ENCODE assay signal across 24 cellular contexts in genomic region chr20:33124261-33124660, GRCh38. TPM values are rescaled to one million over a fixed set of nuclear protein-coding genes. Genes with fewer than 3 reads are reported as not detected.
DNase-seq lines count a peak whose midpoint lies in the region; ATAC-seq, FAIRE-seq and TF ChIP-seq lines count a peak whose summit lies in the region.
"Had no signal": no experiment of that assay in that cellular context is flagged by ENCODE, and none has a peak within 500 bp of the region (broad histone marks: within the 10 kb centered on the region; RNA-seq: fewer than 3 reads in every experiment).

No MANE protein-coding gene starts in this region.

- no peak overlapping the region for H2BK12ac ChIP-seq in trophoblast cell (ENCODE audit: low read length)

- no peaks in the 10 kb centered on the region for H3K79me1 ChIP-seq in trophoblast cell (ENCODE audit: low read length)

- H3K27me3 ChIP-seq in bronchial epithelial cell (ENCODE audit: control insufficient read depth, insufficient read depth, low read length) (no peaks in the 10 kb centered on the region), trophoblast cell (ENCODE audit: insufficient read depth, low read length) (no peaks in the 10 kb centered on the region)

- H4K8ac ChIP-seq in trophoblast cell (ENCODE audit: low read depth, low read length) = no peak overlapping the region

- H3K4me2 ChIP-seq in trophoblast cell (ENCODE audit: low read length) = no peak overlapping the region

- H3K36me3 Mint-ChIP-seq in mesothelial cell of epicardium = no peaks in the 10 kb centered on the region

- no peaks in the 10 kb centered on the region for H3K4me1 ChIP-seq in trophoblast cell (ENCODE audit: control insufficient read depth in 1 of 2, insufficient read depth in 2 of 2, low read length in 2 of 2)
- H3K4me1 ChIP-seq: BE2C, HAP-1 had no signal

- H3K9ac ChIP-seq in trophoblast cell (ENCODE audit: low read length) = peak overlapping the region; percentile 10
- H3K9ac ChIP-seq: GM23248 had no signal

- no peak overlapping the region for H2BK5ac ChIP-seq in trophoblast cell (ENCODE audit: low read depth, low read length, poor library complexity)

- no peak overlapping the region for H2AK5ac ChIP-seq in trophoblast cell (ENCODE audit: low read length)

- H3K9me3 ChIP-seq in trophoblast cell (ENCODE audit: insufficient read depth, low read depth, low read length) = peaks cover 6% of the 10 kb centered on the region
- H3K9me3 ChIP-seq: BE2C, HAP-1 had no signal

- ATAC-seq in left lobe of liver = peak; percentile 49
- ATAC-seq: GM12878 had no signal

- H3K4me3 ChIP-seq in bronchial epithelial cell (ENCODE audit: low read depth, low read length) (no peak overlapping the region), trophoblast cell (ENCODE audit: low read depth, low read length) (no peak overlapping the region)
- H3K4me3 ChIP-seq: GM12878, GM23248, HAP-1 had no signal

- no peak overlapping the region for H3K18ac ChIP-seq in trophoblast cell (ENCODE audit: low read length)

- H3K4me3 Mint-ChIP-seq in mesothelial cell of epicardium = no peak overlapping the region
- H3K4me3 Mint-ChIP-seq: CD4-positive, CD25-positive, alpha-beta regulatory T cell had no signal

- peaks cover 20% of the 10 kb centered on the region for H3K9me3 Mint-ChIP-seq in mesothelial cell of epicardium
- H3K9me3 Mint-ChIP-seq: CD8-positive, alpha-beta memory T cell had no signal

- WGBS in trophoblast cell (ENCODE audit: extremely low coverage, insufficient coverage, insufficient read length) = no CpG with 5 or more reads among the region's 2 CpGs

- no peak overlapping the region for H4K12ac ChIP-seq in trophoblast cell (ENCODE audit: low read depth, low read length)

- H3K27ac ChIP-seq in trophoblast cell (ENCODE audit: low read depth, low read length) = no peak overlapping the region
- H3K27ac ChIP-seq: GM23248 had no signal

- no peak overlapping the region for H3K4ac ChIP-seq in trophoblast cell (ENCODE audit: low read depth, low read length)

- no peaks in the 10 kb centered on the region for H3K4me1 Mint-ChIP-seq in mesothelial cell of epicardium

- no peak for DNase-seq in bronchial epithelial cell (ENCODE audit: low read depth)
- DNase-seq in left lobe of liver (ENCODE audit: low spot score) = peak; percentile 61
- no peak for DNase-seq in trophoblast cell
- DNase-seq in NCI-H1930 (lab: John Stamatoyannopoulos, UW) = no peak
- DNase-seq in mesothelial cell of epicardium (ENCODE audit: low spot score in 2 of 2, unreplicated experiment in 2 of 2) = no peak
- no peak for DNase-seq in superior temporal gyrus (ENCODE audit: extremely low spot score)
- DNase-seq: ACHN; BE2C; C1 segment of cervical spinal cord; CD4-positive, CD25-positive, alpha-beta regulatory T cell; CD8-positive, alpha-beta memory T cell; COR-L47; DMS 273 treated with DMSO at 0.1 percent for 48 hours; DMS53; DND-41; EL; GM23248 had no signal

- no peak overlapping the region for H3K23ac ChIP-seq in trophoblast cell (ENCODE audit: low read length)

- peaks cover 55% of the 10 kb centered on the region for H3K27me3 Mint-ChIP-seq in mesothelial cell of epicardium (ENCODE audit: low read depth)

- FAIRE-seq in bronchial epithelial cell (lab: Jason Lieb, UNC) = peak; percentile 66
- FAIRE-seq: A204.1, GM12878, GM19239 had no signal

- TF ChIP-seq CTCF in bronchial epithelial cell (IDR thresholded peaks at IDR 0.05; ENCODE audit: insufficient read depth, low read length, severe bottlenecking) (no peak), mesothelial cell of epicardium (IDR thresholded peaks at IDR 0.05; ENCODE audit: unreplicated experiment) (no peak)

- no peak overlapping the region for H2AFZ ChIP-seq in trophoblast cell (ENCODE audit: insufficient read depth, low read length, poor library complexity)
- H2AFZ ChIP-seq: GM23248 had no signal

- no peak overlapping the region for H4K91ac ChIP-seq in trophoblast cell (ENCODE audit: low read depth, low read length)

- H3K27ac Mint-ChIP-seq in mesothelial cell of epicardium = no peak overlapping the region
- H3K27ac Mint-ChIP-seq: CD4-positive, CD25-positive, alpha-beta regulatory T cell had no signal

- H3K36me3 ChIP-seq in bronchial epithelial cell (ENCODE audit: control insufficient read depth, insufficient read depth, low read length) (no peaks in the 10 kb centered on the region), trophoblast cell (ENCODE audit: control insufficient read depth in 1 of 2, insufficient read depth in 2 of 2, low read length in 2 of 2) (no peaks in the 10 kb centered on the region)
- H3K36me3 ChIP-seq: BE2C, HAP-1 had no signal

- no peak overlapping the region for H2BK120ac ChIP-seq in trophoblast cell (ENCODE audit: insufficient read depth, low read length, poor library complexity)

- no peaks in the 10 kb centered on the region for H3K79me2 ChIP-seq in trophoblast cell (ENCODE audit: control insufficient read depth, insufficient read depth, low read length, poor library complexity)

- H3K14ac ChIP-seq in trophoblast cell (ENCODE audit: low read length) = no peak overlapping the region

RNA-seq across cellular contexts. Expression of gene BPIFA2, which starts 43.7 kb away (rescaled TPM):
- total RNA-seq in bronchial epithelial cell = not detected in 2 replicates
- total RNA-seq in left lobe of liver = not detected
- polyA plus RNA-seq in trophoblast cell (2013) = not detected in 2 replicates
- not detected in 3 replicates for total RNA-seq in mesothelial cell of epicardium
- total RNA-seq: CD4-positive, CD25-positive, alpha-beta regulatory T cell; CD8-positive, alpha-beta memory T cell; G401; GM12878; GM23248; H4; HT-29 had no signal
- polyA plus RNA-seq: CD4-positive, CD25-positive, alpha-beta regulatory T cell; CD8-positive, alpha-beta memory T cell; GM12878; GM23248 had no signal

RNA-seq across cellular contexts. Expression of gene BPIFB4, which starts 44.8 kb away (rescaled TPM):
- total RNA-seq in bronchial epithelial cell (not detected in 2 replicates), left lobe of liver (not detected), mesothelial cell of epicardium (not detected in 3 replicates)
- polyA plus RNA-seq in trophoblast cell (2013) = not detected in 2 replicates
- total RNA-seq: CD4-positive, CD25-positive, alpha-beta regulatory T cell; CD8-positive, alpha-beta memory T cell; G401; GM12878; GM23248; H4; HT-29 had no signal
- polyA plus RNA-seq: CD4-positive, CD25-positive, alpha-beta regulatory T cell; CD8-positive, alpha-beta memory T cell; GM23248 had no signal
